ENCODE assay signal across 8 cellular contexts in genomic region chr2:74845217-74845751, GRCh38. TPM values are rescaled to one million over a fixed set of nuclear protein-coding genes. Genes with fewer than 3 reads are reported as not detected.
A peak's percentile ranks its signal among the peaks of the same experiment; 100 is the strongest.
DNase-seq lines count a peak whose midpoint lies in the region; ATAC-seq and TF ChIP-seq lines count a peak whose summit lies in the region.

No MANE protein-coding gene starts in this region.

- H3K27ac Mint-ChIP-seq in T-helper 17 cell = peak overlapping the region; percentile 97

- peaks cover 32 to 39% of the 10 kb centered on the region in 2 donors for H3K4me1 ChIP-seq in lung (ENCODE audit: control insufficient read depth in 2 of 2, insufficient read depth in 2 of 2, low read length in 2 of 2)
- H3K4me1 ChIP-seq in thyroid gland = peaks cover 7 to 45% of the 10 kb centered on the region in 2 donors

- H3K36me3 ChIP-seq in lung (ENCODE audit: control insufficient read depth in 2 of 2, insufficient read depth in 2 of 2, low read length in 2 of 2) (peaks cover 0 to 2% of the 10 kb centered on the region in 2 donors), thyroid gland (no peaks in the 10 kb centered on the region)

- in situ Hi-C loops in KBM-7 (cut with MboI; ENCODE audit: low pct_unique_long_range_greater_than_20kb, low sequenced_read_pairs) = no loop called here

- intact Hi-C loops in thyroid gland (cut with DNase I) = no loop called here

- peaks cover 2% of the 10 kb centered on the region for H3K36me3 Mint-ChIP-seq in T-helper 17 cell (ENCODE audit: low read depth)

- H3K4me3 Mint-ChIP-seq in T-helper 17 cell = peak overlapping the region; percentile 84

- H3K9me3 ChIP-seq in T-helper 17 cell (ENCODE audit: control insufficient read depth, low read length, poor library complexity, severe bottlenecking) (no peaks in the 10 kb centered on the region), lung (ENCODE audit: control insufficient read depth in 2 of 2, insufficient read depth in 1 of 2, low read length in 1 of 2) (no peaks in the 10 kb centered on the region), thyroid gland (no peaks in the 10 kb centered on the region)

- H3K4me1 Mint-ChIP-seq in T-helper 17 cell = peaks cover 68% of the 10 kb centered on the region

- H3K27me3 Mint-ChIP-seq in T-helper 17 cell = no peaks in the 10 kb centered on the region

- TF ChIP-seq CTCF in choroid plexus epithelial cell (conservative IDR thresholded peaks at IDR 0.05; ENCODE audit: low read depth, low read length) (no peak), lung (IDR thresholded peaks at IDR 0.05; ENCODE audit: control extremely low read depth, extremely low read depth) (no peak), thyroid gland (IDR thresholded peaks at IDR 0.05) (no peak)

- 15 to 27% methylated on average over 8 of the region's 8 CpGs for WGBS in lung, 2 donors
- 8 to 40% methylated on average over 2 to 8 of the region's 8 CpGs for WGBS in thyroid gland, 2 donors

- peak; percentile 21 for ATAC-seq in T-helper 17 cell
- peak; percentile 90 for ATAC-seq in lung (ENCODE audit: insufficient read depth, low FRiP score)
- ATAC-seq in GM19035 (IDR thresholded peaks at IDR 0.05; ENCODE audit: unreplicated experiment) = no peak

- H3K27ac ChIP-seq in lung (ENCODE audit: low read depth in 1 of 2, low read length in 1 of 2) (peak overlapping the region; percentile 85), thyroid gland (peak overlapping the region; percentile 39 to 80 (median 65))

- H3K4me3 ChIP-seq in choroid plexus epithelial cell (ENCODE audit: low read depth, low read length) = no peak overlapping the region
- H3K4me3 ChIP-seq in lung = no peak overlapping the region
- H3K4me3 ChIP-seq in thyroid gland (replicated peaks in 1 of 3) = no peak overlapping the region

- DNase-seq in Ammon's horn (ENCODE audit: low spot score) (peak; percentile 66), KBM-7 (peak; percentile 60), T-helper 17 cell (peak in 1 of 3 donors; percentile 11), choroid plexus epithelial cell (ENCODE audit: low read depth) (peak; percentile 91), lung (ENCODE audit: low spot score) (peak; percentile 88), thyroid gland (peak; percentile 87 to 91)
- no peak for DNase-seq in activated CD4-positive, CD25-positive, alpha-beta regulatory T cell (lab: John Stamatoyannopoulos, UW)

- no peaks in the 10 kb centered on the region for H3K27me3 ChIP-seq in lung (ENCODE audit: control insufficient read depth, insufficient read depth)
- no peaks in the 10 kb centered on the region for H3K27me3 ChIP-seq in thyroid gland

- peak in 1 of 2 donors; percentile 43 for TF ChIP-seq POLR2A in thyroid gland (IDR thresholded peaks at IDR 0.05)

RNA-seq across cellular contexts. Expression of gene HK2, which starts 11.4 kb away (rescaled TPM):
- 10 to 100 TPM; 11.3 to 13.3 TPM for total RNA-seq in T-helper 17 cell
- 10 to 100 TPM; 13.6 to 43.1 TPM for total RNA-seq in lung
- polyA plus RNA-seq in lung = 10 to 100 TPM; 18.9 to 22.6 TPM
- 10 to 100 TPM in 3 of 4 donors, 1 to 10 TPM in 1; 6.7 to 47.8 (median 26.9) TPM for total RNA-seq in thyroid gland

Comparison
In these comparisons a context has a peak if more than half of its experiments do, and no peak if none do; other contexts are left out.
1. DNase-seq: peak in Ammon's horn (single experiment), KBM-7 (single experiment), choroid plexus epithelial cell (single experiment), lung (single experiment) and thyroid gland (2 of 2); none in activated CD4-positive, CD25-positive, alpha-beta regulatory T cell (0 of 4).